In genomic region chr11:64569300-64569970, GRCh38 we compare ENCODE assay signal across 1 cellular context.
TF ChIP-seq lines count a peak whose summit lies in the region.

No MANE protein-coding gene starts in this region.

TF ChIP-seq in GM23338, 12 proteins besides CTCF, POLR2A, EP300 and RAD21 (continued from another document):
- no peak for TF ChIP-seq ZNF462 (CRISPR knock-in tag; IDR thresholded peaks at IDR 0.05)
- TF ChIP-seq CREB1 (CRISPR knock-in tag; IDR thresholded peaks at IDR 0.05; ENCODE audit: low read depth): no peak
- no peak for TF ChIP-seq ETS1 (IDR thresholded peaks at IDR 0.05)
- no peak for TF ChIP-seq POLR2AphosphoS5 (IDR thresholded peaks at IDR 0.05; ENCODE audit: low read depth)
- no peak for TF ChIP-seq ZNF331 (CRISPR knock-in tag; IDR thresholded peaks at IDR 0.05; ENCODE audit: low read depth)
TF ChIP-seq in GM23338: peak in this region for 0.
